In genomic region chr2:241316825-241317224, GRCh38 we compare ENCODE assay signal across 8 cellular contexts. TPM values are rescaled to one million over a fixed set of nuclear protein-coding genes. Genes with fewer than 3 reads are reported as not detected.
DNase-seq lines count a peak whose midpoint lies in the region; ATAC-seq, FAIRE-seq and TF ChIP-seq lines count a peak whose summit lies in the region.

No MANE protein-coding gene starts in this region.

- no peaks in the 10 kb centered on the region for H3K27me3 Mint-ChIP-seq in T-helper 17 cell

- no peak for ATAC-seq in T-helper 17 cell
- ATAC-seq in gastrocnemius medialis, result no peak
- no peak for ATAC-seq in HG02763 (IDR thresholded peaks at IDR 0.05; ENCODE audit: unreplicated experiment)
- no peak for ATAC-seq in sciatic nerve

- TF ChIP-seq CTCF in fibroblast of the aortic adventitia (IDR thresholded peaks at IDR 0.05; ENCODE audit: insufficient read depth, low read length) (no peak), gastrocnemius medialis (IDR thresholded peaks at IDR 0.05 in 4 of 5, conservative IDR thresholded peaks at IDR 0.05 in 1 of 5) (no peak)

- H3K27ac ChIP-seq in gastrocnemius medialis, result peak overlapping the region; percentile 92 to 99 (median 98)

- DNase-seq in GM12891 (ENCODE audit: insufficient read length, low spot score) (no peak), T-helper 17 cell (no peak), fibroblast of the aortic adventitia (ENCODE audit: low read depth) (no peak), gastrocnemius medialis (no peak), NCI-H748 treated with DMSO at 0.1 percent for 48 hours (lab: John Stamatoyannopoulos, UW) (no peak), sciatic nerve (ENCODE audit: low spot score) (no peak)
- no peak for DNase-seq in activated CD8-positive, alpha-beta memory T cell treated with anti-CD3 and anti-CD28 coated beads for 24 hours

- H3K9me3 ChIP-seq in T-helper 17 cell (ENCODE audit: control insufficient read depth, low read length, poor library complexity, severe bottlenecking) (no peaks in the 10 kb centered on the region), gastrocnemius medialis (no peaks in the 10 kb centered on the region)

- H3K4me3 Mint-ChIP-seq in T-helper 17 cell, result peak overlapping the region; percentile 98

- H3K27me3 ChIP-seq in gastrocnemius medialis, result no peaks in the 10 kb centered on the region

- in situ Hi-C loops in gastrocnemius medialis (cut with MboI; ENCODE audit: low sequenced_read_pairs in 4 of 4), result no loop called here

- H3K36me3 ChIP-seq in gastrocnemius medialis, result no peaks in the 10 kb centered on the region

- H3K27ac Mint-ChIP-seq in T-helper 17 cell, result peak overlapping the region; percentile 99

- H3K36me3 Mint-ChIP-seq in T-helper 17 cell (ENCODE audit: low read depth), result peaks cover 8% of the 10 kb centered on the region

- H3K4me3 ChIP-seq in fibroblast of the aortic adventitia (ENCODE audit: low read depth, low read length) (peak overlapping the region; percentile 91), gastrocnemius medialis (peak overlapping the region; percentile 61 to 92 (median 74))

- H3K4me1 ChIP-seq in gastrocnemius medialis, result peaks cover 77 to 78% of the 10 kb centered on the region in 2 donors

- TF ChIP-seq POLR2A in GM12891 (IDR thresholded peaks at IDR 0.05; ENCODE audit: low read depth, low read length) (no peak), gastrocnemius medialis (IDR thresholded peaks at IDR 0.05) (no peak)

- FAIRE-seq in GM12891 (lab: Jason Lieb, UNC), result peak; percentile 72

- intact Hi-C loops in gastrocnemius medialis (cut with DNase I; ENCODE audit: low total_unique reads), result loop anchor here (5.0 kb wide), 2 partner anchors 155 to 1065 kb away; no protein-coding TSS in a partner anchor
- intact Hi-C loops in sciatic nerve (cut with DNase I), result no loop called here

- peaks cover 55% of the 10 kb centered on the region for H3K4me1 Mint-ChIP-seq in T-helper 17 cell

TF ChIP-seq in GM12891, 5 proteins besides CTCF, POLR2A, EP300 and RAD21:
- no peak for TF ChIP-seq SPI1 (IDR thresholded peaks at IDR 0.05; ENCODE audit: low read depth, low read length)
- TF ChIP-seq PAX5 (IDR thresholded peaks at IDR 0.05; ENCODE audit: insufficient read depth, low read length, severe bottlenecking), result no peak

RNA-seq across cellular contexts. Expression of gene SEPTIN2, which starts 1.1 kb away (rescaled TPM):
- polyA plus RNA-seq in GM12891 (2012; ENCODE audit: low read depth, missing spikeins), result 190 TPM
- total RNA-seq in T-helper 17 cell (100 to 1,000 TPM; 190 to 216 TPM), fibroblast of the aortic adventitia (ENCODE audit: low replicate concordance) (472 and 546 TPM in 2 replicates), gastrocnemius medialis (100 to 1,000 TPM in 2 of 4 donors, 10 to 100 TPM in 2; 81.3 to 130 (median 99.3) TPM), sciatic nerve (315 TPM)

RNA-seq across cellular contexts. Expression of gene HDLBP, which starts 1.4 kb away (rescaled TPM):
- polyA plus RNA-seq in GM12891 (2012; ENCODE audit: low read depth, missing spikeins), result 212 TPM
- 100 to 1,000 TPM; 136 to 175 TPM for total RNA-seq in T-helper 17 cell
- total RNA-seq in fibroblast of the aortic adventitia (ENCODE audit: low replicate concordance), result 929 and 1,195 TPM in 2 replicates
- 100 to 1,000 TPM; 383 to 486 (median 444) TPM for total RNA-seq in gastrocnemius medialis
- total RNA-seq in sciatic nerve, result 398 TPM

RNA-seq across cellular contexts. Expression of gene FARP2, which starts 39.3 kb away (rescaled TPM):
- polyA plus RNA-seq in GM12891 (2012; ENCODE audit: low read depth, missing spikeins), result 13.1 TPM
- total RNA-seq in T-helper 17 cell, result 10 to 100 TPM; 18.0 to 28.1 TPM
- 27.2 and 41.0 TPM in 2 replicates for total RNA-seq in fibroblast of the aortic adventitia (ENCODE audit: low replicate concordance)
- 10 to 100 TPM; 10.7 to 20.1 (median 13.6) TPM for total RNA-seq in gastrocnemius medialis
- total RNA-seq in sciatic nerve, result 69.7 TPM
